8 cellular contexts compared by ENCODE assay signal in the genomic region with DNA sequence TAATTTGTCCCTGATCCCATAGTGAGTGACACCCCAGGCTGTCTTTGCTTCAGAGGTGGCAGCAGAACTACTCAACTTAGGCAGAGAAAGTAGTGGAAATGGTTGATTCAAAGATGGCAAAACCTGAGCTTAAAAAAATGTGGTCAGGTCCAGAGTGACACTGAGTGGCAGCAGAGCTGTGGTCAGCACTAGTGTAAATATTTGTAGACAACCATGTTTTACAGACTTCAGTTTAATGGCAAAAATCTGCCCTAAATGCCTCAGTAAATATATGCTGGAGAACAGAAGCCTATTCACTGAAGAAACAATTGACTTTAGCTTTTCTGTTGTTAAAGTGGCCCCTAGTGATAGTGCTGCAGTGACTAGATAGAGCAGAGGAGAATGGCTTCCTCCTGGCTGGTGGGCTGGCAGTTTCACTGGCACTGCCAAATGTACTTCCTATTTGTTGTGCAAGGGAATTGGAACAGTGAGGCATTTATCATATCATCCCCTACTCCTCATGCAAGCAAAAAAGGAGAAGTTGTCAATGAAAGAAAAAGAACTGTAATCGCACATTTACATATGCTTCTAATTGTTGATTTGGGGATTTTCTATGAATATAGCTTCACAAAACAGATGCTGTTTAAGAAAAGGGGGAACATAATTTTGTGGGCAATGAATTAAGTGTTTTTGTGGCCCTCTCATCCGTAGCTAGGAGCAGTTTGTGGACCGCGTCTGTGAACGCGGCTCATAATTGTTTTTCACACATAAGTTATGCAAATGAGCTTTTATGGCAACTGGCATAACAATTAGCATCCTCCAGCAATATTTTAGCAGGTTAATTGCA. TPM values are rescaled to one million over a fixed set of nuclear protein-coding genes. Genes with fewer than 3 reads are reported as not detected.
A peak's percentile ranks its signal among the peaks of the same experiment; 100 is the strongest.
DNase-seq lines count a peak whose midpoint lies in the region; ATAC-seq and TF ChIP-seq lines count a peak whose summit lies in the region.

No MANE protein-coding gene starts in this region.

- peaks cover 29 to 83% of the 10 kb centered on the region in 2 experiments; a peak in 3 of 4 replicates for H3K4me1 ChIP-seq in SK-N-SH (ENCODE audit: control insufficient read depth in 1 of 2, insufficient read depth in 2 of 2, low read depth in 1 of 2, low read length in 1 of 2)
- peaks cover 4 to 85% (median 47%) of the 10 kb centered on the region in 12 donors for H3K4me1 ChIP-seq in heart left ventricle
- peaks cover 0 to 92% (median 60%) of the 10 kb centered on the region in 6 donors for H3K4me1 ChIP-seq in spleen

- H3K9me3 ChIP-seq in SK-N-SH: no peaks in the 10 kb centered on the region
- H3K9me3 ChIP-seq in heart left ventricle: no peaks in the 10 kb centered on the region
- H3K9me3 ChIP-seq in spleen: no peaks in the 10 kb centered on the region

- TF ChIP-seq POLR2A in heart left ventricle (IDR thresholded peaks at IDR 0.05) (no peak), spleen (IDR thresholded peaks at IDR 0.05) (no peak)

- WGBS in SK-N-SH (ENCODE audit: low lambda C conversion rate): 68% methylated on average over 6 of the region's 6 CpGs
- 51 to 60% (median 53%) methylated on average over 6 of the region's 6 CpGs for WGBS in heart left ventricle, 4 donors
- WGBS in spleen, 5 donors: 25 to 50% (median 36%) methylated on average over 6 of the region's 6 CpGs

- 0 out of 2 replicates have a peak, but pooled peaks have one; percentile 18 for TF ChIP-seq RAD21 in SK-N-SH (IDR thresholded peaks at IDR 0.05; ENCODE audit: low read length)

- H3K79me2 ChIP-seq in SK-N-SH (ENCODE audit: insufficient read depth): peaks cover 100% of the 10 kb centered on the region

- POLR2A ChIA-PET in SK-N-SH (lab: Yijun Ruan, JAX): interaction anchor here (1.1 kb wide), 1 partner anchor 518 kb away, joined by 4 read pairs; a partner anchor contains a TSS

- peaks cover 32 to 42% of the 10 kb centered on the region in 2 experiments for H3K36me3 ChIP-seq in SK-N-SH (replicated peaks in 1 of 2; ENCODE audit: control insufficient read depth in 1 of 2, insufficient read depth in 2 of 2, low read length in 1 of 2)
- H3K36me3 ChIP-seq in heart left ventricle: no peaks in the 10 kb centered on the region
- H3K36me3 ChIP-seq in spleen: no peaks in the 10 kb centered on the region

- no peak overlapping the region for H2AFZ ChIP-seq in SK-N-SH (ENCODE audit: low read depth)

- no peak for TF ChIP-seq EP300 in SK-N-SH (IDR thresholded peaks at IDR 0.05; ENCODE audit: borderline replicate concordance in 1 of 2, low read depth in 1 of 2, low read length in 1 of 2)

- H3K9me2 ChIP-seq in SK-N-SH: no peaks in the 10 kb centered on the region

- TF ChIP-seq CTCF in SK-N-SH (IDR thresholded peaks at IDR 0.05): no peak
- TF ChIP-seq CTCF in heart left ventricle (IDR thresholded peaks at IDR 0.05): no peak
- no peak for TF ChIP-seq CTCF in spleen (IDR thresholded peaks at IDR 0.05 in 8 of 11, conservative IDR thresholded peaks at IDR 0.05 in 3 of 11)

- ATAC-seq in heart left ventricle: peak; percentile 30 to 88 (median 63)
- no peak for ATAC-seq in HG03045 (IDR thresholded peaks at IDR 0.05; ENCODE audit: unreplicated experiment)
- ATAC-seq in HG03460 (IDR thresholded peaks at IDR 0.05; ENCODE audit: unreplicated experiment): no peak

- H3K27me3 ChIP-seq in SK-N-SH (ENCODE audit: insufficient read depth): no peaks in the 10 kb centered on the region
- H3K27me3 ChIP-seq in heart left ventricle: no peaks in the 10 kb centered on the region
- no peaks in the 10 kb centered on the region for H3K27me3 ChIP-seq in spleen (replicated peaks in 1 of 7)

- DNase-seq in AG20443 (ENCODE audit: low spot score): peak; percentile 30
- peak; percentile 61 for DNase-seq in H4 (ENCODE audit: low spot score)
- DNase-seq in SK-N-SH: peak; percentile 12
- peak in 4 of 5 donors; percentile 10 to 33 (median 26) for DNase-seq in heart left ventricle
- DNase-seq in spleen: peak; percentile 77
- no peak for DNase-seq in islet precursor cell

- peak overlapping the region; percentile 43 to 77; a peak in 3 of 4 replicates for H3K27ac ChIP-seq in SK-N-SH (ENCODE audit: low read depth in 2 of 2, low read length in 1 of 2)
- H3K27ac ChIP-seq in heart left ventricle: peak overlapping the region in 3 of 12 donors; percentile 25 to 64 (median 34)
- peak overlapping the region in 5 of 8 donors; percentile 7 to 67 (median 56) for H3K27ac ChIP-seq in spleen

- H3F3A ChIP-seq in SK-N-SH (replicated peaks; ENCODE audit: insufficient read depth): peaks cover 13% of the 10 kb centered on the region

- peak overlapping the region; percentile 54 for H3K9ac ChIP-seq in SK-N-SH

- intact Hi-C loops in heart left ventricle (cut with DNase I): loop anchor here in 2 of 10 donors (10.0 kb wide), 3 partner anchors 66 to 204 kb away; no protein-coding TSS in a partner anchor
- intact Hi-C loops in spleen (cut with DNase I; ENCODE audit: low total_unique reads): no loop called here

- H3K4me3 ChIP-seq in SK-N-SH (ENCODE audit: low read depth in 2 of 2, low read length in 1 of 2) (peak overlapping the region; percentile 36 to 52; a peak in 3 of 4 replicates), heart left ventricle (peak overlapping the region in 9 of 12 donors; percentile 16 to 51 (median 30)), spleen (peak overlapping the region in 7 of 8 donors; percentile 1 to 60 (median 22))

- H4K20me1 ChIP-seq in SK-N-SH (ENCODE audit: insufficient read depth): peaks cover 79% of the 10 kb centered on the region

- peak overlapping the region; percentile 80 for H3K4me2 ChIP-seq in SK-N-SH

- CTCF ChIA-PET in SK-N-SH (lab: Yijun Ruan, JAX): interaction anchor here (0.8 to 2.2 kb wide), 7 partner anchors 10 to 351 kb away, joined by 3 to 8 read pairs (median 3); no protein-coding TSS in a partner anchor

TF ChIP-seq in SK-N-SH, 30 proteins besides CTCF, POLR2A, EP300 and RAD21:
- TF ChIP-seq NRF1 (IDR thresholded peaks at IDR 0.05; ENCODE audit: low read depth, low read length) (no peak), NFIC (IDR thresholded peaks at IDR 0.05; ENCODE audit: borderline replicate concordance) (no peak), TCF12 (IDR thresholded peaks at IDR 0.05) (no peak)
- TF ChIP-seq, protein P1, sequence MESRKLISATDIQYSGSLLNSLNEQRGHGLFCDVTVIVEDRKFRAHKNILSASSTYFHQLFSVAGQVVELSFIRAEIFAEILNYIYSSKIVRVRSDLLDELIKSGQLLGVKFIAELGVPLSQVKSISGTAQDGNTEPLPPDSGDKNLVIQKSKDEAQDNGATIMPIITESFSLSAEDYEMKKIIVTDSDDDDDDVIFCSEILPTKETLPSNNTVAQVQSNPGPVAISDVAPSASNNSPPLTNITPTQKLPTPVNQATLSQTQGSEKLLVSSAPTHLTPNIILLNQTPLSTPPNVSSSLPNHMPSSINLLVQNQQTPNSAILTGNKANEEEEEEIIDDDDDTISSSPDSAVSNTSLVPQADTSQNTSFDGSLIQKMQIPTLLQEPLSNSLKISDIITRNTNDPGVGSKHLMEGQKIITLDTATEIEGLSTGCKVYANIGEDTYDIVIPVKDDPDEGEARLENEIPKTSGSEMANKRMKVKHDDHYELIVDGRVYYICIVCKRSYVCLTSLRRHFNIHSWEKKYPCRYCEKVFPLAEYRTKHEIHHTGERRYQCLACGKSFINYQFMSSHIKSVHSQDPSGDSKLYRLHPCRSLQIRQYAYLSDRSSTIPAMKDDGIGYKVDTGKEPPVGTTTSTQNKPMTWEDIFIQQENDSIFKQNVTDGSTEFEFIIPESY (IDR thresholded peaks at IDR 0.05; ENCODE audit: borderline replicate concordance, low read depth): no peak
- TF ChIP-seq, protein P2, sequence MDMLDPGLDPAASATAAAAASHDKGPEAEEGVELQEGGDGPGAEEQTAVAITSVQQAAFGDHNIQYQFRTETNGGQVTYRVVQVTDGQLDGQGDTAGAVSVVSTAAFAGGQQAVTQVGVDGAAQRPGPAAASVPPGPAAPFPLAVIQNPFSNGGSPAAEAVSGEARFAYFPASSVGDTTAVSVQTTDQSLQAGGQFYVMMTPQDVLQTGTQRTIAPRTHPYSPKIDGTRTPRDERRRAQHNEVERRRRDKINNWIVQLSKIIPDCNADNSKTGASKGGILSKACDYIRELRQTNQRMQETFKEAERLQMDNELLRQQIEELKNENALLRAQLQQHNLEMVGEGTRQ (IDR thresholded peaks at IDR 0.05; ENCODE audit: borderline replicate concordance, low read depth, low read length): no peak
TF ChIP-seq in SK-N-SH: peak in this region for 0.

RNA-seq across cellular contexts. Expression of a gene that starts 12.0 kb away (rescaled TPM):
- total RNA-seq in H4 (2014; rRNA removed; shearing (Covaris generic)): 6.4 and 9.6 TPM in 2 replicates
- polyA plus RNA-seq in SK-N-SH (2012; rRNA removed): 73.0 and 87.0 TPM in 2 replicates
- 89.5 and 93.2 TPM in 2 replicates for polyA plus RNA-seq in SK-N-SH (2012; cell fraction: cytosol; rRNA removed)
- 84.3 and 152 TPM in 2 replicates for polyA plus RNA-seq in SK-N-SH (2012; cell fraction: nucleus; rRNA removed)
- total RNA-seq in heart left ventricle: 10 to 100 TPM; 46.2 to 76.1 (median 59.5) TPM
- polyA plus RNA-seq in heart left ventricle: 10 to 100 TPM; 14.8 to 38.8 TPM
- total RNA-seq in spleen: 10 to 100 TPM; 29.5 to 58.4 (median 40.0) TPM
- 10 to 100 TPM in 2 of 3 donors, 1 to 10 TPM in 1; 7.2 to 13.6 (median 10.5) TPM for polyA plus RNA-seq in spleen

RNA-seq across cellular contexts. Expression of a gene that starts 52.2 kb away (rescaled TPM):
- 84.3 and 93.3 TPM in 2 replicates for total RNA-seq in H4 (2014; rRNA removed; shearing (Covaris generic))
- polyA plus RNA-seq in SK-N-SH (2012; rRNA removed) (97.9 and 117 TPM in 2 replicates), heart left ventricle (100 to 1,000 TPM; 124 to 141 TPM), spleen (10 to 100 TPM; 37.2 to 51.7 (median 37.7) TPM)
- 102 and 103 TPM in 2 replicates for polyA plus RNA-seq in SK-N-SH (2012; cell fraction: cytosol; rRNA removed)
- 81.1 and 148 TPM in 2 replicates for polyA plus RNA-seq in SK-N-SH (2012; cell fraction: nucleus; rRNA removed)
- total RNA-seq in heart left ventricle (100 to 1,000 TPM in 7 of 9 donors, 10 to 100 TPM in 2; 76.2 to 145 (median 113) TPM), spleen (10 to 100 TPM; 47.2 to 77.2 (median 63.4) TPM)

Comparison
In these comparisons a context has a peak if more than half of its experiments do, and no peak if none do; other contexts are left out.
1. ATAC-seq: peak in heart left ventricle (4 of 4); none in HG03045 (single experiment) and HG03460 (single experiment).
2. Peak in every context shown above with its lines, with median percentiles within 50 percentile points of each other: H3K4me3 ChIP-seq.